Comparison of ENCODE assay signal across 22 cellular contexts in the genomic region with DNA sequence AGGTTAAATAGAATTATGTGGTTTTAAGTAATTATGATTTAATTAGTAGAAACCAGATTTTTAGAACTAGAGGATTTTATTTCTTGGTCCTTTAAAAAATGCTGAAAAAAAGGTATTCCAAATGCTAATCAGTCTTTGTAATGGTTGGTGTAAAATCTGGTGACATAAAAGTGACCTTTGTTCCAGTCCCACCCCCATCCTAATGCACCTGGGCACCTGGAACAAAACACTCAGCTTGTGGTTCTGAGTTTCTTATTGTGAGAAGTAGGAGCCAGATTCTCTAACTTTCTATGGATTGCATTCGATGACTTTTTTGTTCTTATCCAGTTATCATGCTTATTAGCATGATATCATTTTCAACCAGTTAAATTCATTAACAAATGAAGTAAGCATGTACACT.
DNase-seq lines count a peak whose midpoint lies in the region; ATAC-seq, FAIRE-seq and TF ChIP-seq lines count a peak whose summit lies in the region.
"Had no signal": no experiment of that assay in that cellular context is flagged by ENCODE, and none has a peak within 500 bp of the region (broad histone marks: within the 10 kb centered on the region; RNA-seq: fewer than 3 reads in every experiment).

No MANE protein-coding gene starts in this region.

- DNase-seq in DMS53 (lab: John Stamatoyannopoulos, UW) (peak; percentile 45), body of pancreas (peak in 2 of 4 donors; percentile 11 to 54), pancreas (peak in 1 of 6 donors; percentile 20), NCI-H446 treated with DMSO at 0.1 percent for 48 hours (lab: John Stamatoyannopoulos, UW) (no peak), uterus (no peak), neural progenitor cell (ENCODE audit: low spot score) (no peak)
- DNase-seq: AML-193; Caco-2; Calu3; CD4-positive, alpha-beta T cell; CD8-positive, alpha-beta T cell; DMS79 treated with DMSO at 0.1 percent for 48 hours; GF-D8 had no signal

- H3K79me2 ChIP-seq in neural progenitor cell (ENCODE audit: low read depth) = no peaks in the 10 kb centered on the region

- TF ChIP-seq POLR2A in body of pancreas (IDR thresholded peaks at IDR 0.05) (no peak), uterus (IDR thresholded peaks at IDR 0.05) (no peak)

- no peaks in the 10 kb centered on the region for H3K9me3 ChIP-seq in body of pancreas
- H3K9me3 ChIP-seq in pancreas = no peaks in the 10 kb centered on the region
- H3K9me3 ChIP-seq in uterus = no peaks in the 10 kb centered on the region
- no peaks in the 10 kb centered on the region for H3K9me3 ChIP-seq in neural progenitor cell (ENCODE audit: low read depth)
- H3K9me3 ChIP-seq: A549; BLaER1 treated with 17β-estradiol and CSF1 and Interleukin-3, amounts not matched to agents 10 nM and 100 nM; Caco-2 had no signal

- peaks cover 13% of the 10 kb centered on the region for H3K4me1 Mint-ChIP-seq in neural progenitor cell
- H3K4me1 Mint-ChIP-seq: B cell had no signal

- ATAC-seq in body of pancreas = peak; percentile 77
- peak; percentile 52 to 83 (median 68) for ATAC-seq in pancreas
- ATAC-seq: A549; CD8-positive, alpha-beta T cell had no signal

- H3K4me3 ChIP-seq in body of pancreas = no peak overlapping the region
- H3K4me3 ChIP-seq in pancreas = no peak overlapping the region
- H3K4me3 ChIP-seq in uterus = no peak overlapping the region
- no peak overlapping the region for H3K4me3 ChIP-seq in neural progenitor cell
- H3K4me3 ChIP-seq: A549; BLaER1 treated with 17β-estradiol and CSF1 and Interleukin-3, amounts not matched to agents 10 nM and 100 nM had no signal

- no peaks in the 10 kb centered on the region for H3K27me3 ChIP-seq in body of pancreas
- no peaks in the 10 kb centered on the region for H3K27me3 ChIP-seq in pancreas
- H3K27me3 ChIP-seq in uterus = no peaks in the 10 kb centered on the region
- no peaks in the 10 kb centered on the region for H3K27me3 ChIP-seq in neural progenitor cell
- H3K27me3 ChIP-seq: BLaER1 treated with 17β-estradiol and CSF1 and Interleukin-3, amounts not matched to agents 10 nM and 100 nM had no signal

- H3K4me1 ChIP-seq in body of pancreas (peaks cover 11% of the 10 kb centered on the region), pancreas (peaks cover 6 to 7% (median 7%) of the 10 kb centered on the region in 3 donors), uterus (no peaks in the 10 kb centered on the region), neural progenitor cell (peaks cover 10% of the 10 kb centered on the region)
- H3K4me1 ChIP-seq: A549; BLaER1 treated with 17β-estradiol and CSF1 and Interleukin-3, amounts not matched to agents 10 nM and 100 nM; Caco-2 had no signal

- no peak for FAIRE-seq in pancreas (lab: Jason Lieb, UNC)
- FAIRE-seq: A549, D721Med, G401.6, GM12891, GM19239 had no signal

- no peaks in the 10 kb centered on the region for H3K36me3 ChIP-seq in body of pancreas (replicated peaks in 1 of 2; ENCODE audit: insufficient read depth in 1 of 2, low read depth in 2 of 2)
- H3K36me3 ChIP-seq in pancreas = no peaks in the 10 kb centered on the region
- H3K36me3 ChIP-seq in uterus = no peaks in the 10 kb centered on the region
- no peaks in the 10 kb centered on the region for H3K36me3 ChIP-seq in neural progenitor cell
- H3K36me3 ChIP-seq: BLaER1 treated with 17β-estradiol and CSF1 and Interleukin-3, amounts not matched to agents 10 nM and 100 nM had no signal

- H3K27ac ChIP-seq in body of pancreas (peak overlapping the region in 1 of 4 donors; percentile 25), pancreas (no peak overlapping the region), uterus (no peak overlapping the region), neural progenitor cell (no peak overlapping the region)
- H3K27ac ChIP-seq: 22Rv1; A549; BLaER1 treated with 17β-estradiol and CSF1 and Interleukin-3, amounts not matched to agents 10 nM and 100 nM; C4-2B had no signal

- no peak overlapping the region for H3K9ac ChIP-seq in neural progenitor cell
- H3K9ac ChIP-seq: BLaER1 treated with 17β-estradiol and CSF1 and Interleukin-3, amounts not matched to agents 10 nM and 100 nM had no signal

- H4K20me1 ChIP-seq in neural progenitor cell (ENCODE audit: low read depth) = no peaks in the 10 kb centered on the region
- H4K20me1 ChIP-seq: BLaER1 treated with 17β-estradiol and CSF1 and Interleukin-3, amounts not matched to agents 10 nM and 100 nM had no signal

- TF ChIP-seq CTCF in body of pancreas (IDR thresholded peaks at IDR 0.05) (no peak), pancreas (IDR thresholded peaks at IDR 0.05) (no peak), uterus (IDR thresholded peaks at IDR 0.05) (no peak), neural progenitor cell (IDR thresholded peaks at IDR 0.05) (no peak)

- H3K4me3 Mint-ChIP-seq in neural progenitor cell = no peak overlapping the region
- H3K4me3 Mint-ChIP-seq: B cell; CD4-positive, alpha-beta T cell; CD8-positive, alpha-beta T cell had no signal

- intact Hi-C loops in body of pancreas (cut with DNase I) = no loop called here
- intact Hi-C loops in pancreas (cut with DNase I) = no loop called here
- intact Hi-C loops in uterus (cut with DNase I; ENCODE audit: low total_unique reads) = no loop called here

- no peaks in the 10 kb centered on the region for H3F3A ChIP-seq in neural progenitor cell (ENCODE audit: low read depth)

- H3K9me3 Mint-ChIP-seq in neural progenitor cell = no peaks in the 10 kb centered on the region
- H3K9me3 Mint-ChIP-seq: CD4-positive, alpha-beta T cell had no signal

- H2AFZ ChIP-seq in neural progenitor cell (replicated peaks) = no peak overlapping the region

- no peak overlapping the region for H3K4me2 ChIP-seq in neural progenitor cell
- H3K4me2 ChIP-seq: A549; BLaER1 treated with 17β-estradiol and CSF1 and Interleukin-3, amounts not matched to agents 10 nM and 100 nM had no signal

- H3K27ac Mint-ChIP-seq in neural progenitor cell = no peak overlapping the region
- H3K27ac Mint-ChIP-seq: B cell; CD4-positive, alpha-beta T cell; CD8-positive, alpha-beta T cell had no signal

- H3K27me3 Mint-ChIP-seq in neural progenitor cell (ENCODE audit: insufficient read depth, low read depth) = no peaks in the 10 kb centered on the region
- H3K27me3 Mint-ChIP-seq: B cell; CD4-positive, alpha-beta T cell had no signal

- H3K36me3 Mint-ChIP-seq in neural progenitor cell = no peaks in the 10 kb centered on the region
- H3K36me3 Mint-ChIP-seq: CD8-positive, alpha-beta T cell had no signal

- WGBS in body of pancreas, 2 donors = 31 to 53% methylated on average over 1 of the region's 1 CpG
- WGBS in pancreas, 2 donors = 38 to 46% methylated on average over 1 of the region's 1 CpG
